8 cellular contexts compared by ENCODE assay signal in the genomic region with DNA sequence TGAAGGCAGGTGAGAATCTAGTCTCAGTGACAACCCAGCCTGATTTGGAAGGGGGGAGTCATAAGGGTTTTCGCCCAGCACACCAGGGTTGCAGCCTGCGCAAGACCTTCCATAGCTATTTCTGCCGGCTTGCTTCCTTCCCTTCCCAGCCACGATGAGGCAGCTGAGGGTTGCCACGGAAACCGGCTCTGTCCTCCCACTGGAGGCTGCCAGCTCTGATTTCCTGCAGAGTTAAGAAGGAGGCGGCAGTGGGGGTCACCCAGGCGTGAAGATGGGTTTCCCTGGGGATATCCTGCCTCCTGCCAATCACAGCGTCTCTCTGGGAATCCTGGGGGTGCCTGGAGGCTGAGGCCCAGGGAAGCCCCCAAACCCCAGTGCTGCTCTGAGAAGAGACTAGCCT. TPM values are rescaled to one million over a fixed set of nuclear protein-coding genes. Genes with fewer than 3 reads are reported as not detected.
DNase-seq lines count a peak whose midpoint lies in the region; ATAC-seq and TF ChIP-seq lines count a peak whose summit lies in the region.

No MANE protein-coding gene starts in this region.

- intact Hi-C loops in mucosa of descending colon (cut with DNase I, micrococcal nuclease): loop anchor here in 1 of 2 donors (10.0 kb wide), 1 partner anchor 171 kb away; no protein-coding TSS in a partner anchor

- H3K9me3 ChIP-seq in mucosa of descending colon: no peaks in the 10 kb centered on the region

- DNase-seq in DMS 273 treated with DMSO at 0.1 percent for 48 hours (lab: John Stamatoyannopoulos, UW): peak; percentile 56
- DNase-seq in NCI-H1417 treated with DMSO at 0.1 percent for 48 hours (lab: John Stamatoyannopoulos, UW): peak; percentile 39
- peak; percentile 82 for DNase-seq in astrocyte of the hippocampus (ENCODE audit: low read depth, low spot score)
- DNase-seq in medulla oblongata (ENCODE audit: extremely low spot score): peak; percentile 40
- no peak for DNase-seq in mucosa of descending colon
- no peak for DNase-seq in activated naive CD4-positive, alpha-beta T cell treated with Interleukin-2 at 50 U/mL for 16 hours
- no peak for DNase-seq in GM10248 (ENCODE audit: extremely low spot score)

- ATAC-seq in mucosa of descending colon (no peak), GM18909 (IDR thresholded peaks at IDR 0.05; ENCODE audit: poor library complexity, unreplicated experiment) (no peak)

- no peaks in the 10 kb centered on the region for H3K4me1 ChIP-seq in mucosa of descending colon (ENCODE audit: low read depth)

- no peaks in the 10 kb centered on the region for H3K36me3 ChIP-seq in mucosa of descending colon (ENCODE audit: low read depth)

- POLR2A ChIA-PET in GM10248 (lab: Yijun Ruan, JAX): no interaction called here

- H3K4me3 ChIP-seq in mucosa of descending colon: no peak overlapping the region

- TF ChIP-seq CTCF in mucosa of descending colon (IDR thresholded peaks at IDR 0.05) (no peak), GM10248 (IDR thresholded peaks at IDR 0.05; ENCODE audit: control extremely low read depth, extremely low read depth, low read depth, missing control alignments) (no peak)

- CTCF ChIA-PET in GM10248 (lab: Yijun Ruan, JAX): interaction anchor here (0.9 to 3.0 kb wide), 5 partner anchors 8 to 171 kb away, joined by 3 to 9 read pairs (median 3); no protein-coding TSS in a partner anchor

RNA-seq across cellular contexts. Expression of a gene that starts 23.1 kb away (rescaled TPM):
- 10 to 100 TPM in 1 of 3 donors, 1 to 10 TPM in 1, under 1 TPM in 1; 0.46 to 14.6 (median 2.3) TPM for total RNA-seq in mucosa of descending colon

Comparison
In these comparisons a context has a peak if more than half of its experiments do, and no peak if none do; other contexts are left out.
1. DNase-seq: peak in DMS 273 treated with DMSO at 0.1 percent for 48 hours (single experiment), NCI-H1417 treated with DMSO at 0.1 percent for 48 hours (single experiment), astrocyte of the hippocampus (single experiment) and medulla oblongata (single experiment); none in mucosa of descending colon (0 of 3), activated naive CD4-positive, alpha-beta T cell treated with Interleukin-2 at 50 U/mL for 16 hours (single experiment) and GM10248 (single experiment).